ENCODE assay signal across 1 cellular context in the genomic region with DNA sequence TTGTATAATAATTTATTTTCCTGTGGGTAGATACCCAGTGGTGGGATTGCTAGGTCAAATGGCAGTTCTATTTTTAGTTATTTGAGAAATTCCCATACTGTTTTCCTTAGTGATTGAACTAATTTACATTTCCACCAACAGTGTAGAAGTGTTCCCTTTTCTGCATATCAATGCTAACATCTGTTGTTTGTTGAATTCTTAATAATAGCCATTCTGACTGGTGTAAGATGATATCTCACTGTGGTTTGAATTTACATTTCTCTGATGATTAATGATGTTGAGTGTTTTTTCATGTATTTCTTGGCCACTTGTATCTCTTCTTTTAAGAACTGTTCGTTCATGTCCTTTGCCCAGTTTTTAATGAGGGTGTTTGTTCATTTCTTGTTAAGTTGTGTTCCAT.
TF ChIP-seq lines count a peak whose summit lies in the region.

No MANE protein-coding gene starts in this region.

TF ChIP-seq in GM23338, 12 proteins besides CTCF, POLR2A, EP300 and RAD21 (continued from another document):
- TF ChIP-seq, protein P1, sequence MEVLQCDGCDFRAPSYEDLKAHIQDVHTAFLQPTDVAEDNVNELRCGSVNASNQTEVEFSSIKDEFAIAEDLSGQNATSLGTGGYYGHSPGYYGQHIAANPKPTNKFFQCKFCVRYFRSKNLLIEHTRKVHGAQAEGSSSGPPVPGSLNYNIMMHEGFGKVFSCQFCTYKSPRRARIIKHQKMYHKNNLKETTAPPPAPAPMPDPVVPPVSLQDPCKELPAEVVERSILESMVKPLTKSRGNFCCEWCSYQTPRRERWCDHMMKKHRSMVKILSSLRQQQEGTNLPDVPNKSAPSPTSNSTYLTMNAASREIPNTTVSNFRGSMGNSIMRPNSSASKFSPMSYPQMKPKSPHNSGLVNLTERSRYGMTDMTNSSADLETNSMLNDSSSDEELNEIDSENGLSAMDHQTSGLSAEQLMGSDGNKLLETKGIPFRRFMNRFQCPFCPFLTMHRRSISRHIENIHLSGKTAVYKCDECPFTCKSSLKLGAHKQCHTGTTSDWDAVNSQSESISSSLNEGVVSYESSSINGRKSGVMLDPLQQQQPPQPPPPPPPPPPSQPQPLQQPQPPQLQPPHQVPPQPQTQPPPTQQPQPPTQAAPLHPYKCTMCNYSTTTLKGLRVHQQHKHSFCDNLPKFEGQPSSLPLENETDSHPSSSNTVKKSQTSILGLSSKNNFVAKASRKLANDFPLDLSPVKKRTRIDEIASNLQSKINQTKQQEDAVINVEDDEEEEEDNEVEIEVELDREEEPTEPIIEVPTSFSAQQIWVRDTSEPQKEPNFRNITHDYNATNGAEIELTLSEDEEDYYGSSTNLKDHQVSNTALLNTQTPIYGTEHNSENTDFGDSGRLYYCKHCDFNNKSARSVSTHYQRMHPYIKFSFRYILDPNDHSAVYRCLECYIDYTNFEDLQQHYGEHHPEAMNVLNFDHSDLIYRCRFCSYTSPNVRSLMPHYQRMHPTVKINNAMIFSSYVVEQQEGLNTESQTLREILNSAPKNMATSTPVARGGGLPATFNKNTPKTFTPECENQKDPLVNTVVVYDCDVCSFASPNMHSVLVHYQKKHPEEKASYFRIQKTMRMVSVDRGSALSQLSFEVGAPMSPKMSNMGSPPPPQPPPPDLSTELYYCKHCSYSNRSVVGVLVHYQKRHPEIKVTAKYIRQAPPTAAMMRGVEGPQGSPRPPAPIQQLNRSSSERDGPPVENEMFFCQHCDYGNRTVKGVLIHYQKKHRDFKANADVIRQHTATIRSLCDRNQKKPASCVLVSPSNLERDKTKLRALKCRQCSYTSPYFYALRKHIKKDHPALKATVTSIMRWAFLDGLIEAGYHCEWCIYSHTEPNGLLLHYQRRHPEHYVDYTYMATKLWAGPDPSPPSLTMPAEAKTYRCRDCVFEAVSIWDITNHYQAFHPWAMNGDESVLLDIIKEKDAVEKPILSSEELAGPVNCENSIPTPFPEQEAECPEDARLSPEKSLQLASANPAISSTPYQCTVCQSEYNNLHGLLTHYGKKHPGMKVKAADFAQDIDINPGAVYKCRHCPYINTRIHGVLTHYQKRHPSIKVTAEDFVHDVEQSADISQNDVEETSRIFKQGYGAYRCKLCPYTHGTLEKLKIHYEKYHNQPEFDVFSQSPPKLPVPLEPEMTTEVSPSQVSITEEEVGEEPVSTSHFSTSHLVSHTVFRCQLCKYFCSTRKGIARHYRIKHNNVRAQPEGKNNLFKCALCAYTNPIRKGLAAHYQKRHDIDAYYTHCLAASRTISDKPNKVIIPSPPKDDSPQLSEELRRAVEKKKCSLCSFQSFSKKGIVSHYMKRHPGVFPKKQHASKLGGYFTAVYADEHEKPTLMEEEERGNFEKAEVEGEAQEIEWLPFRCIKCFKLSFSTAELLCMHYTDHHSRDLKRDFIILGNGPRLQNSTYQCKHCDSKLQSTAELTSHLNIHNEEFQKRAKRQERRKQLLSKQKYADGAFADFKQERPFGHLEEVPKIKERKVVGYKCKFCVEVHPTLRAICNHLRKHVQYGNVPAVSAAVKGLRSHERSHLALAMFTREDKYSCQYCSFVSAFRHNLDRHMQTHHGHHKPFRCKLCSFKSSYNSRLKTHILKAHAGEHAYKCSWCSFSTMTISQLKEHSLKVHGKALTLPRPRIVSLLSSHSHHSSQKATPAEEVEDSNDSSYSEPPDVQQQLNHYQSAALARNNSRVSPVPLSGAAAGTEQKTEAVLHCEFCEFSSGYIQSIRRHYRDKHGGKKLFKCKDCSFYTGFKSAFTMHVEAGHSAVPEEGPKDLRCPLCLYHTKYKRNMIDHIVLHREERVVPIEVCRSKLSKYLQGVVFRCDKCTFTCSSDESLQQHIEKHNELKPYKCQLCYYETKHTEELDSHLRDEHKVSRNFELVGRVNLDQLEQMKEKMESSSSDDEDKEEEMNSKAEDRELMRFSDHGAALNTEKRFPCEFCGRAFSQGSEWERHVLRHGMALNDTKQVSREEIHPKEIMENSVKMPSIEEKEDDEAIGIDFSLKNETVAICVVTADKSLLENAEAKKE (CRISPR knock-in tag; IDR thresholded peaks at IDR 0.05): no peak
- TF ChIP-seq ZNF114 (CRISPR knock-in tag; IDR thresholded peaks at IDR 0.05) (no peak), CREB1 (CRISPR knock-in tag; IDR thresholded peaks at IDR 0.05; ENCODE audit: low read depth) (no peak)
